1 cellular context compared by ENCODE assay signal in the genomic region with DNA sequence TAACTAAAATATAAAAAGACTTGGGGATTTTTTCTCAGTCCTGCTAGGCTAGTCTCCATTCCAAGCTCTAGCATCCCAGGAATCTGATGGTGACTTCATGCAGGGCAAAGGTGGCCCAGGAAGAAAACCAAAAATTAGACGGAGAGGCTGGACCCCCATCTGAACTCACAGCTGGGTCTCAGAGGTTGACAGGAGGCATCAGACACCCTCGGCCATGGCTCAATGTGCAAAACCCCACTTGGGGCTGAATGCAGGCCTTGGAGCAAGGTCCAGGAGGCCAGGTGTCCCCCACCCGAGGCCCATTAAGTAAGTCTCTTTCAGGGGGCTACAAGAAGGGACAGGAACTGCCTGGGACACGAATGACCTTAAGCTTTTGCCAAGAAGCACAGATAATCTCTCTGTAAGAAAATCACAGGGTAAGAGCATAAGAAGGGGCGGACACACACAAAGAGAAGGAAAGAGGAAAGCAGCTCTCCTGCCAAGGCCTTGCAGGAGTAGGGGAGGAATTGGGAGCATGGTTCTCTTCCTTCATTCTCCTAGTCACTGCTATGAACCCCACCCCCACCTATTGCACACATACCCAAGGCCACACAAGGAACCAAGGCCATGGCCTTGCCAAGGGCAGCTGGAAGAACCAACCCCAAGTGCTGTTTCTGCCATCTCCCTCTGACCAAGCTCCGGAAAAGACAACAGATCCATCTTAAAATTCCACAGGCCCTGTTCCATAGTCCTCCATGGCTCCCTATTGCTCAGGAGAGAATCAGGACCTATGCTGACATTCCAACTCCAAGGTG.
TF ChIP-seq lines count a peak whose summit lies in the region.

No MANE protein-coding gene starts in this region.

TF ChIP-seq in WTC11, 78 proteins besides CTCF, POLR2A, EP300 and RAD21:
- TF ChIP-seq, protein P1, sequence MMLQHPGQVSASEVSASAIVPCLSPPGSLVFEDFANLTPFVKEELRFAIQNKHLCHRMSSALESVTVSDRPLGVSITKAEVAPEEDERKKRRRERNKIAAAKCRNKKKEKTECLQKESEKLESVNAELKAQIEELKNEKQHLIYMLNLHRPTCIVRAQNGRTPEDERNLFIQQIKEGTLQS (CRISPR knock-in tag; conservative IDR thresholded peaks at IDR 0.05), result no peak
- TF ChIP-seq, protein P2, sequence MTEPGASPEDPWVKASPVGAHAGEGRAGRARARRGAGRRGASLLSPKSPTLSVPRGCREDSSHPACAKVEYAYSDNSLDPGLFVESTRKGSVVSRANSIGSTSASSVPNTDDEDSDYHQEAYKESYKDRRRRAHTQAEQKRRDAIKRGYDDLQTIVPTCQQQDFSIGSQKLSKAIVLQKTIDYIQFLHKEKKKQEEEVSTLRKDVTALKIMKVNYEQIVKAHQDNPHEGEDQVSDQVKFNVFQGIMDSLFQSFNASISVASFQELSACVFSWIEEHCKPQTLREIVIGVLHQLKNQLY (CRISPR knock-in tag; IDR thresholded peaks at IDR 0.05), result no peak
- TF ChIP-seq, protein P3, sequence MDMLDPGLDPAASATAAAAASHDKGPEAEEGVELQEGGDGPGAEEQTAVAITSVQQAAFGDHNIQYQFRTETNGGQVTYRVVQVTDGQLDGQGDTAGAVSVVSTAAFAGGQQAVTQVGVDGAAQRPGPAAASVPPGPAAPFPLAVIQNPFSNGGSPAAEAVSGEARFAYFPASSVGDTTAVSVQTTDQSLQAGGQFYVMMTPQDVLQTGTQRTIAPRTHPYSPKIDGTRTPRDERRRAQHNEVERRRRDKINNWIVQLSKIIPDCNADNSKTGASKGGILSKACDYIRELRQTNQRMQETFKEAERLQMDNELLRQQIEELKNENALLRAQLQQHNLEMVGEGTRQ (CRISPR knock-in tag; IDR thresholded peaks at IDR 0.05), result no peak
- TF ChIP-seq ATF1 (CRISPR knock-in tag; IDR thresholded peaks at IDR 0.05), result no peak
- TF ChIP-seq, protein P4, sequence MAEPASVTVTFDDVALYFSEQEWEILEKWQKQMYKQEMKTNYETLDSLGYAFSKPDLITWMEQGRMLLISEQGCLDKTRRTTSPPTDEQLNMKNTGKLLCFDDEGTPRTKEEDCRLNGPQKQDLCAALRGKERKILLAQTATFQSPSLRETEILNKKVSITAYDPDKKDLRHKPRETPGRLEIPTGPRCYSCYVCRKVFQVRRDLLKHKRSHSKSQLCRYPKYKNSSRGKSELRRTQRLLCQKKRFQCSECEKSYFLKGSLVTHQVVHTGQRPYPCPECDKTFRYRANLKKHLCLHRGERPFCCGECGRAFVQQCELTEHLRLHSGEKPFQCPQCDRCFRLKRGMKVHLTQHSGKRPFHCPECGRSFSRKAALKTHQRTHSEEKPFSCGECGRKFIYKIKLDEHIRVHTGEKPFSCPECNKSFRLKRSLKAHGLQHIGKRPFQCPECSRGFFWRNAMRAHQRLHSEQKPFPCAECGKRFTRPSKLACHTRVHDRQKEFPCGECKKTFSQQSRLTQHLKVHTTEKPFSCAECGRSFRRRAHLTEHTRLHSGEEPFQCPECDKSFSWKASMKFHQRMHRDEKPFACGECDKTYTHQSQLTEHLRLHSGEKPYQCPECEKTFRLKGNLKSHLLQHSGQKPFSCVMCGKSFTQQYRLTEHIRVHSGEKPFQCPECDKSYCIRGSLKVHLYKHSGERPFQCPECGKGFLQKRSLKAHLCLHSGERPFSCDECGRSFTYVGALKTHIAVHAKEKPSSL (CRISPR knock-in tag; conservative IDR thresholded peaks at IDR 0.05), result no peak
- TF ChIP-seq, protein P5, sequence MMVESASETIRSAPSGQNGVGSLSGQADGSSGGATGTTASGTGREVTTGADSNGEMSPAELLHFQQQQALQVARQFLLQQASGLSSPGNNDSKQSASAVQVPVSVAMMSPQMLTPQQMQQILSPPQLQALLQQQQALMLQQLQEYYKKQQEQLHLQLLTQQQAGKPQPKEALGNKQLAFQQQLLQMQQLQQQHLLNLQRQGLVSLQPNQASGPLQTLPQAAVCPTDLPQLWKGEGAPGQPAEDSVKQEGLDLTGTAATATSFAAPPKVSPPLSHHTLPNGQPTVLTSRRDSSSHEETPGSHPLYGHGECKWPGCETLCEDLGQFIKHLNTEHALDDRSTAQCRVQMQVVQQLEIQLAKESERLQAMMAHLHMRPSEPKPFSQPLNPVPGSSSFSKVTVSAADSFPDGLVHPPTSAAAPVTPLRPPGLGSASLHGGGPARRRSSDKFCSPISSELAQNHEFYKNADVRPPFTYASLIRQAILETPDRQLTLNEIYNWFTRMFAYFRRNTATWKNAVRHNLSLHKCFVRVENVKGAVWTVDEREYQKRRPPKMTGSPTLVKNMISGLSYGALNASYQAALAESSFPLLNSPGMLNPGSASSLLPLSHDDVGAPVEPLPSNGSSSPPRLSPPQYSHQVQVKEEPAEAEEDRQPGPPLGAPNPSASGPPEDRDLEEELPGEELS (CRISPR knock-in tag; IDR thresholded peaks at IDR 0.05), result no peak
